23 cellular contexts compared by ENCODE assay signal in genomic region chr12:4806439-4807115, GRCh38.
DNase-seq lines count a peak whose midpoint lies in the region; ATAC-seq and TF ChIP-seq lines count a peak whose summit lies in the region.
"Had no signal": no experiment of that assay in that cellular context is flagged by ENCODE, and none has a peak within 500 bp of the region (broad histone marks: within the 10 kb centered on the region; RNA-seq: fewer than 3 reads in every experiment).

No MANE protein-coding gene starts in this region.

- WGBS in trophoblast cell (ENCODE audit: extremely low coverage, insufficient coverage, insufficient read length): no CpG with 5 or more reads among the region's 8 CpGs

- no peak overlapping the region for H2BK5ac ChIP-seq in trophoblast cell (ENCODE audit: low read depth, low read length, poor library complexity)

- H4K91ac ChIP-seq in trophoblast cell (ENCODE audit: low read depth, low read length): no peak overlapping the region

- peak; percentile 17 for ATAC-seq in CD8-positive, alpha-beta T cell
- no peak for ATAC-seq in HG03135 (IDR thresholded peaks at IDR 0.05; ENCODE audit: unreplicated experiment)
- ATAC-seq: naive thymus-derived CD4-positive, alpha-beta T cell had no signal

- H2BK120ac ChIP-seq in trophoblast cell (ENCODE audit: insufficient read depth, low read length, poor library complexity): no peak overlapping the region

- peak overlapping the region; percentile 60 for H3K9ac ChIP-seq in trophoblast cell (ENCODE audit: low read length)

- no peak overlapping the region for H3K18ac ChIP-seq in trophoblast cell (ENCODE audit: low read length)

- H3K79me2 ChIP-seq in trophoblast cell (ENCODE audit: control insufficient read depth, insufficient read depth, low read length, poor library complexity): no peaks in the 10 kb centered on the region

- H3K4ac ChIP-seq in trophoblast cell (ENCODE audit: low read depth, low read length): no peak overlapping the region

- no peak overlapping the region for H3K27ac Mint-ChIP-seq in CD8-positive, alpha-beta T cell
- H3K27ac Mint-ChIP-seq: mesothelial cell of epicardium had no signal

- H3K4me3 ChIP-seq in CD8-positive, alpha-beta T cell (ENCODE audit: low read depth, low read length): no peak overlapping the region
- H3K4me3 ChIP-seq in trophoblast cell (ENCODE audit: low read depth, low read length): no peak overlapping the region
- H3K4me3 ChIP-seq: left ventricle myocardium inferior, testis, uterus had no signal

- H3K36me3 Mint-ChIP-seq in CD8-positive, alpha-beta T cell: no peaks in the 10 kb centered on the region
- H3K36me3 Mint-ChIP-seq: mesothelial cell of epicardium had no signal

- no peak overlapping the region for H2AFZ ChIP-seq in trophoblast cell (ENCODE audit: insufficient read depth, low read length, poor library complexity)

- peaks cover 30% of the 10 kb centered on the region for H3K27me3 Mint-ChIP-seq in CD8-positive, alpha-beta T cell (ENCODE audit: low read depth)

- H3K4me3 Mint-ChIP-seq in CD8-positive, alpha-beta T cell: no peak overlapping the region
- H3K4me3 Mint-ChIP-seq: mesothelial cell of epicardium had no signal

- no peaks in the 10 kb centered on the region for H3K9me3 ChIP-seq in CD8-positive, alpha-beta T cell (ENCODE audit: low read length)
- peaks cover 10% of the 10 kb centered on the region for H3K9me3 ChIP-seq in trophoblast cell (ENCODE audit: insufficient read depth, low read depth, low read length)
- H3K9me3 ChIP-seq: left ventricle myocardium inferior, testis, uterus had no signal

- no peak overlapping the region for H4K8ac ChIP-seq in trophoblast cell (ENCODE audit: low read depth, low read length)

- no peaks in the 10 kb centered on the region for H3K36me3 ChIP-seq in CD8-positive, alpha-beta T cell (ENCODE audit: insufficient read depth, low read length)
- H3K36me3 ChIP-seq in trophoblast cell (ENCODE audit: control insufficient read depth in 1 of 2, insufficient read depth in 2 of 2, low read length in 2 of 2): no peaks in the 10 kb centered on the region
- H3K36me3 ChIP-seq: left ventricle myocardium inferior, uterus had no signal

- no peak overlapping the region for H3K23ac ChIP-seq in trophoblast cell (ENCODE audit: low read length)

- no peak overlapping the region for H3K14ac ChIP-seq in trophoblast cell (ENCODE audit: low read length)

- no peak overlapping the region for H2BK12ac ChIP-seq in trophoblast cell (ENCODE audit: low read length)

- no peak overlapping the region for H4K12ac ChIP-seq in trophoblast cell (ENCODE audit: low read depth, low read length)

- peaks cover 31% of the 10 kb centered on the region for H3K4me1 Mint-ChIP-seq in CD8-positive, alpha-beta T cell (ENCODE audit: low read depth)

- intact Hi-C loops in CD8-positive, alpha-beta T cell (cut with DNase I, micrococcal nuclease): no loop called here

- POLR2A ChIA-PET in CD8-positive, alpha-beta T cell (lab: Charles Lee): no interaction called here

- H3K27ac ChIP-seq in CD8-positive, alpha-beta T cell (ENCODE audit: low read depth, low read length): no peak overlapping the region
- H3K27ac ChIP-seq in trophoblast cell (ENCODE audit: low read depth, low read length): no peak overlapping the region
- H3K27ac ChIP-seq: C4-2B, left ventricle myocardium inferior, testis, uterus had no signal

- DNase-seq in activated CD8-positive, alpha-beta memory T cell treated with anti-CD3 and anti-CD28 coated beads, Interleukin-2, amount 50 U/mL, for 48 hours: peak; percentile 63
- DNase-seq in activated CD8-positive, alpha-beta memory T cell treated with anti-CD3 and anti-CD28 coated beads, Interleukin-2, amount 50 U/mL, for 4 hours: no peak
- no peak for DNase-seq in CD8-positive, alpha-beta T cell
- DNase-seq in activated T-cell treated with anti-CD3 and anti-CD28 coated beads, Interleukin-2, amount 50 U/mL, for 48 hours: peak; percentile 51 to 54
- DNase-seq in trophoblast cell: peak in 1 of 2 donors; percentile 53
- DNase-seq in Ammon's horn (ENCODE audit: low spot score): no peak
- DNase-seq in dermis blood vessel endothelial cell: no peak
- DNase-seq: ACHN; activated gamma-delta T cell; aorta; DMS 273 treated with DMSO at 0.1 percent for 48 hours; IMR-90; left ventricle myocardium inferior; naive thymus-derived CD4-positive, alpha-beta T cell; NCI-H1092 treated with DMSO at 0.1 percent for 48 hours; NCI-H187 treated with DMSO at 0.1 percent for 48 hours; NCI-H69; RPMI8226; testis; uterus had no signal

- no peak overlapping the region for H2AK5ac ChIP-seq in trophoblast cell (ENCODE audit: low read length)

- H3K4me1 ChIP-seq in CD8-positive, alpha-beta T cell (ENCODE audit: insufficient read depth, low read length): peaks cover 31% of the 10 kb centered on the region
- H3K4me1 ChIP-seq in trophoblast cell (ENCODE audit: control insufficient read depth in 1 of 2, insufficient read depth in 2 of 2, low read length in 2 of 2): peaks cover 0 to 7% of the 10 kb centered on the region in 2 experiments

- H3K9me3 Mint-ChIP-seq in CD8-positive, alpha-beta T cell: no peaks in the 10 kb centered on the region
- H3K9me3 Mint-ChIP-seq: mesothelial cell of epicardium had no signal

- H3K27me3 ChIP-seq in CD8-positive, alpha-beta T cell (ENCODE audit: insufficient read depth, low read length): no peaks in the 10 kb centered on the region
- peaks cover 29% of the 10 kb centered on the region for H3K27me3 ChIP-seq in trophoblast cell (ENCODE audit: insufficient read depth, low read length)
- H3K27me3 ChIP-seq: testis had no signal

- no peak for TF ChIP-seq CTCF in CD8-positive, alpha-beta T cell (IDR thresholded peaks at IDR 0.05)

- no peak overlapping the region for H3K4me2 ChIP-seq in trophoblast cell (ENCODE audit: low read length)

- CTCF ChIA-PET in CD8-positive, alpha-beta T cell (lab: Charles Lee): interaction anchor here (0.9 kb wide), 1 partner anchor 51 kb away, joined by 5 read pairs; no protein-coding TSS in a partner anchor

- H3K79me1 ChIP-seq in trophoblast cell (ENCODE audit: low read length): no peaks in the 10 kb centered on the region

Comparison
In these comparisons a context has a peak if more than half of its experiments do, and no peak if none do; other contexts are left out.
1. DNase-seq: peak in activated CD8-positive, alpha-beta memory T cell treated with anti-CD3 and anti-CD28 coated beads, Interleukin-2, amount 50 U/mL, for 48 hours (single experiment) and activated T-cell treated with anti-CD3 and anti-CD28 coated beads, Interleukin-2, amount 50 U/mL, for 48 hours (2 of 2); none in activated CD8-positive, alpha-beta memory T cell treated with anti-CD3 and anti-CD28 coated beads, Interleukin-2, amount 50 U/mL, for 4 hours (single experiment), CD8-positive, alpha-beta T cell (0 of 7), Ammon's horn (single experiment) and dermis blood vessel endothelial cell (single experiment).